2 cellular contexts compared by ENCODE assay signal in the genomic region with DNA sequence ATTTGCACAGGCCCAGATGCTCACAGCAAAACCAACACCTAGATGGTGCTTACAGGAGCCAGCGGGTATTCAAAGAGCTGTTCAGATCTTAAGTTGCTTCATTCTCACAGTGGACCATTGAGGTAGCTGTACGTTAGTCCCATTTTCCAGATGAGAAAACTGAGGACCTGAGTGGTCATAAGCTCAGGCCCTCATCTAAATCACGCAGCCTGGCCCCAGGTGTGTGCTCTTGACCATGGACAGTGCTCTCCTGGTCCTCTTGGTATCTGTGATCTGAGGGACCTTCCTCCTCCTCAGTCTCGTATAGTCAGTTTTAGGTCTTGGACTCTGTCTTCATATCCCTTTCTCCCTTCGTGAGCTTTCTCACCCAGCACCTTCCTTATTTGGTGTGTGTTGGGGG.
A peak's percentile ranks its signal among the peaks of the same experiment; 100 is the strongest.
TF ChIP-seq lines count a peak whose summit lies in the region.

No MANE protein-coding gene starts in this region.

TF ChIP-seq in Ishikawa, 13 proteins besides CTCF, POLR2A, EP300 and RAD21:
- TF ChIP-seq TEAD4 (IDR thresholded peaks at IDR 0.05): no peak
- TF ChIP-seq, protein P1, sequence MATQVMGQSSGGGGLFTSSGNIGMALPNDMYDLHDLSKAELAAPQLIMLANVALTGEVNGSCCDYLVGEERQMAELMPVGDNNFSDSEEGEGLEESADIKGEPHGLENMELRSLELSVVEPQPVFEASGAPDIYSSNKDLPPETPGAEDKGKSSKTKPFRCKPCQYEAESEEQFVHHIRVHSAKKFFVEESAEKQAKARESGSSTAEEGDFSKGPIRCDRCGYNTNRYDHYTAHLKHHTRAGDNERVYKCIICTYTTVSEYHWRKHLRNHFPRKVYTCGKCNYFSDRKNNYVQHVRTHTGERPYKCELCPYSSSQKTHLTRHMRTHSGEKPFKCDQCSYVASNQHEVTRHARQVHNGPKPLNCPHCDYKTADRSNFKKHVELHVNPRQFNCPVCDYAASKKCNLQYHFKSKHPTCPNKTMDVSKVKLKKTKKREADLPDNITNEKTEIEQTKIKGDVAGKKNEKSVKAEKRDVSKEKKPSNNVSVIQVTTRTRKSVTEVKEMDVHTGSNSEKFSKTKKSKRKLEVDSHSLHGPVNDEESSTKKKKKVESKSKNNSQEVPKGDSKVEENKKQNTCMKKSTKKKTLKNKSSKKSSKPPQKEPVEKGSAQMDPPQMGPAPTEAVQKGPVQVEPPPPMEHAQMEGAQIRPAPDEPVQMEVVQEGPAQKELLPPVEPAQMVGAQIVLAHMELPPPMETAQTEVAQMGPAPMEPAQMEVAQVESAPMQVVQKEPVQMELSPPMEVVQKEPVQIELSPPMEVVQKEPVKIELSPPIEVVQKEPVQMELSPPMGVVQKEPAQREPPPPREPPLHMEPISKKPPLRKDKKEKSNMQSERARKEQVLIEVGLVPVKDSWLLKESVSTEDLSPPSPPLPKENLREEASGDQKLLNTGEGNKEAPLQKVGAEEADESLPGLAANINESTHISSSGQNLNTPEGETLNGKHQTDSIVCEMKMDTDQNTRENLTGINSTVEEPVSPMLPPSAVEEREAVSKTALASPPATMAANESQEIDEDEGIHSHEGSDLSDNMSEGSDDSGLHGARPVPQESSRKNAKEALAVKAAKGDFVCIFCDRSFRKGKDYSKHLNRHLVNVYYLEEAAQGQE (IDR thresholded peaks at IDR 0.05; ENCODE audit: low read depth): peak; percentile 16; the same call in 1 of the 2 replicates

TF ChIP-seq in K562, 482 proteins besides CTCF, POLR2A, EP300 and RAD21:
- TF ChIP-seq BCOR (IDR thresholded peaks at IDR 0.05) (0 out of 2 replicates have a peak, but pooled peaks have one; percentile 5), ZNF347 (CRISPR knock-in tag; IDR thresholded peaks at IDR 0.05; ENCODE audit: low read depth) (no peak)
TF ChIP-seq in K562: peak in this region for 1.
